ENCODE assay signal across 1 cellular context in the genomic region with DNA sequence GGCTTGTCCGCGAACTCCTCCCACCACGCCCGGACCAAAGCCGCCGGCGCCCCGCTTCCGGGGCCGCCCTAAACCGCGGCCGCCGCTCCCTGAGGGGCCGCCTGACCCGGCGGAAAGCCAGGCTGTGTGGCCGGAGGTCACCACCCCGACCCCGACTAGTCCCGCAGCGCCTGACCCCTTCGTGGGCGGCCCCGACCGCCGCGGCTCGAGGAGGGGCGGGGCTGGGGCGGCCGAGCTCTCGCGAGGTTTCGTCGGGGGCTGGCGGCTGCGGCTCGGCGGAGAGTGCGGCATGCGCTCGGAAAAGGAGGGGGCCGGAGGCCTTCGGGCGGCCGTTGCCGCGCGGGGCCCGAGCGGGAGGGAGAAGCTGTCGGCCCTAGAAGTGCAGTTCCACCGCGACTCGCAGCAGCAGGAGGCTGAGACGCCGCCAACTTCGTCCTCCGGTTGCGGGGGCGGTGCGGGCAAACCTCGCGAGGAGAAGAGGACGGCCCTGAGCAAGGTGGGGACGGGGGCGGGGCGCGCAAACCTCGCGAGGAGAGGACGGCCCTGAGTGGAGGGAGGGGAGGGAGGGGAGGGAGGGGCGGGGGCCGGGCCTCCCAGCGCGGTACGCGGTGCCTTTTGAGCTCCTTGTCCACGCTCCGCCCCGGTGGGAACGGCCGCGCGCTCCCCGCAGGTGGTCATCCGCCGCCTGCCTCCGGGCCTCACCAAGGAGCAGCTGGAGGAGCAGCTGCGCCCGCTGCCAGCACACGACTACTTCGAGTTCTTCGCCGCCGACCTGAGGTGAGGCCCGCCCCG.
TF ChIP-seq lines count a peak whose summit lies in the region.

A gene with protein sequence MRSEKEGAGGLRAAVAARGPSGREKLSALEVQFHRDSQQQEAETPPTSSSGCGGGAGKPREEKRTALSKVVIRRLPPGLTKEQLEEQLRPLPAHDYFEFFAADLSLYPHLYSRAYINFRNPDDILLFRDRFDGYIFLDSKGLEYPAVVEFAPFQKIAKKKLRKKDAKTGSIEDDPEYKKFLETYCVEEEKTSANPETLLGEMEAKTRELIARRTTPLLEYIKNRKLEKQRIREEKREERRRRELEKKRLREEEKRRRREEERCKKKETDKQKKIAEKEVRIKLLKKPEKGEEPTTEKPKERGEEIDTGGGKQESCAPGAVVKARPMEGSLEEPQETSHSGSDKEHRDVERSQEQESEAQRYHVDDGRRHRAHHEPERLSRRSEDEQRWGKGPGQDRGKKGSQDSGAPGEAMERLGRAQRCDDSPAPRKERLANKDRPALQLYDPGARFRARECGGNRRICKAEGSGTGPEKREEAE (plus strand): TSS at position 251 of the 792 bp plus-strand sequence. CDS start 39 bp downstream, at position 290.

TF ChIP-seq in K562, 482 proteins besides CTCF, POLR2A, EP300 and RAD21 (continued from another document and continues in another):
- no peak for TF ChIP-seq POLR3A (IDR thresholded peaks at IDR 0.05; ENCODE audit: borderline replicate concordance, extremely low read depth, insufficient read depth, insufficient read length)
- TF ChIP-seq, protein P1, sequence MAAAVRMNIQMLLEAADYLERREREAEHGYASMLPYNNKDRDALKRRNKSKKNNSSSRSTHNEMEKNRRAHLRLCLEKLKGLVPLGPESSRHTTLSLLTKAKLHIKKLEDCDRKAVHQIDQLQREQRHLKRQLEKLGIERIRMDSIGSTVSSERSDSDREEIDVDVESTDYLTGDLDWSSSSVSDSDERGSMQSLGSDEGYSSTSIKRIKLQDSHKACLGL (CRISPR knock-in tag; IDR thresholded peaks at IDR 0.05; ENCODE audit: borderline replicate concordance, poor library complexity, severe bottlenecking), result no peak
- TF ChIP-seq PML (IDR thresholded peaks at IDR 0.05; ENCODE audit: low read length), result no peak
- no peak for TF ChIP-seq TEAD4 (IDR thresholded peaks at IDR 0.05; ENCODE audit: low read length)
- no peak for TF ChIP-seq TEAD4 (CRISPR knock-in tag; IDR thresholded peaks at IDR 0.05; ENCODE audit: borderline replicate concordance)
- peak; percentile 84 for TF ChIP-seq RBBP5 (IDR thresholded peaks at IDR 0.05; ENCODE audit: borderline replicate concordance, insufficient read depth, low read length, poor library complexity, severe bottlenecking)
- no peak for TF ChIP-seq MYBL2 (IDR thresholded peaks at IDR 0.05; ENCODE audit: low read depth)
- TF ChIP-seq MYBL2 (CRISPR knock-in tag; IDR thresholded peaks at IDR 0.05; ENCODE audit: borderline replicate concordance), result no peak
- TF ChIP-seq, protein P2, sequence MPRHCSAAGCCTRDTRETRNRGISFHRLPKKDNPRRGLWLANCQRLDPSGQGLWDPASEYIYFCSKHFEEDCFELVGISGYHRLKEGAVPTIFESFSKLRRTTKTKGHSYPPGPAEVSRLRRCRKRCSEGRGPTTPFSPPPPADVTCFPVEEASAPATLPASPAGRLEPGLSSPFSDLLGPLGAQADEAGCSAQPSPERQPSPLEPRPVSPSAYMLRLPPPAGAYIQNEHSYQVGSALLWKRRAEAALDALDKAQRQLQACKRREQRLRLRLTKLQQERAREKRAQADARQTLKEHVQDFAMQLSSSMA (CRISPR knock-in tag; IDR thresholded peaks at IDR 0.05), result no peak
- no peak for TF ChIP-seq ZNF134 (CRISPR knock-in tag; conservative IDR thresholded peaks at IDR 0.05)
- no peak for TF ChIP-seq KLF10 (CRISPR knock-in tag; IDR thresholded peaks at IDR 0.05)
- TF ChIP-seq SNRNP70 (optimal IDR thresholded peaks at IDR 0.05; ENCODE audit: low read depth, low read length), result no peak
- TF ChIP-seq SMARCE1 (IDR thresholded peaks at IDR 0.05), result no peak
- TF ChIP-seq, protein P3, sequence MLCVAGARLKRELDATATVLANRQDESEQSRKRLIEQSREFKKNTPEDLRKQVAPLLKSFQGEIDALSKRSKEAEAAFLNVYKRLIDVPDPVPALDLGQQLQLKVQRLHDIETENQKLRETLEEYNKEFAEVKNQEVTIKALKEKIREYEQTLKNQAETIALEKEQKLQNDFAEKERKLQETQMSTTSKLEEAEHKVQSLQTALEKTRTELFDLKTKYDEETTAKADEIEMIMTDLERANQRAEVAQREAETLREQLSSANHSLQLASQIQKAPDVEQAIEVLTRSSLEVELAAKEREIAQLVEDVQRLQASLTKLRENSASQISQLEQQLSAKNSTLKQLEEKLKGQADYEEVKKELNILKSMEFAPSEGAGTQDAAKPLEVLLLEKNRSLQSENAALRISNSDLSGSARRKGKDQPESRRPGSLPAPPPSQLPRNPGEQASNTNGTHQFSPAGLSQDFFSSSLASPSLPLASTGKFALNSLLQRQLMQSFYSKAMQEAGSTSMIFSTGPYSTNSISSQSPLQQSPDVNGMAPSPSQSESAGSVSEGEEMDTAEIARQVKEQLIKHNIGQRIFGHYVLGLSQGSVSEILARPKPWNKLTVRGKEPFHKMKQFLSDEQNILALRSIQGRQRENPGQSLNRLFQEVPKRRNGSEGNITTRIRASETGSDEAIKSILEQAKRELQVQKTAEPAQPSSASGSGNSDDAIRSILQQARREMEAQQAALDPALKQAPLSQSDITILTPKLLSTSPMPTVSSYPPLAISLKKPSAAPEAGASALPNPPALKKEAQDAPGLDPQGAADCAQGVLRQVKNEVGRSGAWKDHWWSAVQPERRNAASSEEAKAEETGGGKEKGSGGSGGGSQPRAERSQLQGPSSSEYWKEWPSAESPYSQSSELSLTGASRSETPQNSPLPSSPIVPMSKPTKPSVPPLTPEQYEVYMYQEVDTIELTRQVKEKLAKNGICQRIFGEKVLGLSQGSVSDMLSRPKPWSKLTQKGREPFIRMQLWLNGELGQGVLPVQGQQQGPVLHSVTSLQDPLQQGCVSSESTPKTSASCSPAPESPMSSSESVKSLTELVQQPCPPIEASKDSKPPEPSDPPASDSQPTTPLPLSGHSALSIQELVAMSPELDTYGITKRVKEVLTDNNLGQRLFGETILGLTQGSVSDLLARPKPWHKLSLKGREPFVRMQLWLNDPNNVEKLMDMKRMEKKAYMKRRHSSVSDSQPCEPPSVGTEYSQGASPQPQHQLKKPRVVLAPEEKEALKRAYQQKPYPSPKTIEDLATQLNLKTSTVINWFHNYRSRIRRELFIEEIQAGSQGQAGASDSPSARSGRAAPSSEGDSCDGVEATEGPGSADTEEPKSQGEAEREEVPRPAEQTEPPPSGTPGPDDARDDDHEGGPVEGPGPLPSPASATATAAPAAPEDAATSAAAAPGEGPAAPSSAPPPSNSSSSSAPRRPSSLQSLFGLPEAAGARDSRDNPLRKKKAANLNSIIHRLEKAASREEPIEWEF (CRISPR knock-in tag; IDR thresholded peaks at IDR 0.05), result no peak
- peak; percentile 100 for TF ChIP-seq ZBTB1 (CRISPR knock-in tag; IDR thresholded peaks at IDR 0.05; ENCODE audit: borderline replicate concordance, low read depth)
- TF ChIP-seq, protein P4, sequence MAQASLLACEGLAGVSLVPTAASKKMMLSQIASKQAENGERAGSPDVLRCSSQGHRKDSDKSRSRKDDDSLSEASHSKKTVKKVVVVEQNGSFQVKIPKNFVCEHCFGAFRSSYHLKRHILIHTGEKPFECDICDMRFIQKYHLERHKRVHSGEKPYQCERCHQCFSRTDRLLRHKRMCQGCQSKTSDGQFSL (CRISPR knock-in tag; IDR thresholded peaks at IDR 0.05), result no peak
- TF ChIP-seq, protein P4 (tag; IDR thresholded peaks at IDR 0.05), result no peak
- no peak for TF ChIP-seq SAP30 (IDR thresholded peaks at IDR 0.05; ENCODE audit: borderline replicate concordance, insufficient read depth, low read depth, low read length, poor library complexity, severe bottlenecking)
- TF ChIP-seq, protein P5, sequence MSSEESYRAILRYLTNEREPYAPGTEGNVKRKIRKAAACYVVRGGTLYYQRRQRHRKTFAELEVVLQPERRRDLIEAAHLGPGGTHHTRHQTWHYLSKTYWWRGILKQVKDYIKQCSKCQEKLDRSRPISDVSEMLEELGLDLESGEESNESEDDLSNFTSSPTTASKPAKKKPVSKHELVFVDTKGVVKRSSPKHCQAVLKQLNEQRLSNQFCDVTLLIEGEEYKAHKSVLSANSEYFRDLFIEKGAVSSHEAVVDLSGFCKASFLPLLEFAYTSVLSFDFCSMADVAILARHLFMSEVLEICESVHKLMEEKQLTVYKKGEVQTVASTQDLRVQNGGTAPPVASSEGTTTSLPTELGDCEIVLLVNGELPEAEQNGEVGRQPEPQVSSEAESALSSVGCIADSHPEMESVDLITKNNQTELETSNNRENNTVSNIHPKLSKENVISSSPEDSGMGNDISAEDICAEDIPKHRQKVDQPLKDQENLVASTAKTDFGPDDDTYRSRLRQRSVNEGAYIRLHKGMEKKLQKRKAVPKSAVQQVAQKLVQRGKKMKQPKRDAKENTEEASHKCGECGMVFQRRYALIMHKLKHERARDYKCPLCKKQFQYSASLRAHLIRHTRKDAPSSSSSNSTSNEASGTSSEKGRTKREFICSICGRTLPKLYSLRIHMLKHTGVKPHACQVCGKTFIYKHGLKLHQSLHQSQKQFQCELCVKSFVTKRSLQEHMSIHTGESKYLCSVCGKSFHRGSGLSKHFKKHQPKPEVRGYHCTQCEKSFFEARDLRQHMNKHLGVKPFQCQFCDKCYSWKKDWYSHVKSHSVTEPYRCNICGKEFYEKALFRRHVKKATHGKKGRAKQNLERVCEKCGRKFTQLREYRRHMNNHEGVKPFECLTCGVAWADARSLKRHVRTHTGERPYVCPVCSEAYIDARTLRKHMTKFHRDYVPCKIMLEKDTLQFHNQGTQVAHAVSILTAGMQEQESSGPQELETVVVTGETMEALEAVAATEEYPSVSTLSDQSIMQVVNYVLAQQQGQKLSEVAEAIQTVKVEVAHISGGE (CRISPR knock-in tag; IDR thresholded peaks at IDR 0.05), result peak in 2 of 3 experiments; percentile 77 to 95; a peak in 4 of 6 replicates
- peak; percentile 78 for TF ChIP-seq DIDO1 (tag; IDR thresholded peaks at IDR 0.05; ENCODE audit: low read depth)
- TF ChIP-seq, protein P6, sequence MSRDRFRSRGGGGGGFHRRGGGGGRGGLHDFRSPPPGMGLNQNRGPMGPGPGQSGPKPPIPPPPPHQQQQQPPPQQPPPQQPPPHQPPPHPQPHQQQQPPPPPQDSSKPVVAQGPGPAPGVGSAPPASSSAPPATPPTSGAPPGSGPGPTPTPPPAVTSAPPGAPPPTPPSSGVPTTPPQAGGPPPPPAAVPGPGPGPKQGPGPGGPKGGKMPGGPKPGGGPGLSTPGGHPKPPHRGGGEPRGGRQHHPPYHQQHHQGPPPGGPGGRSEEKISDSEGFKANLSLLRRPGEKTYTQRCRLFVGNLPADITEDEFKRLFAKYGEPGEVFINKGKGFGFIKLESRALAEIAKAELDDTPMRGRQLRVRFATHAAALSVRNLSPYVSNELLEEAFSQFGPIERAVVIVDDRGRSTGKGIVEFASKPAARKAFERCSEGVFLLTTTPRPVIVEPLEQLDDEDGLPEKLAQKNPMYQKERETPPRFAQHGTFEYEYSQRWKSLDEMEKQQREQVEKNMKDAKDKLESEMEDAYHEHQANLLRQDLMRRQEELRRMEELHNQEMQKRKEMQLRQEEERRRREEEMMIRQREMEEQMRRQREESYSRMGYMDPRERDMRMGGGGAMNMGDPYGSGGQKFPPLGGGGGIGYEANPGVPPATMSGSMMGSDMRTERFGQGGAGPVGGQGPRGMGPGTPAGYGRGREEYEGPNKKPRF (IDR thresholded peaks at IDR 0.05; ENCODE audit: low read depth, low read length), result no peak
